Comparison of ENCODE assay signal across 8 cellular contexts in genomic region chr19:47348819-47349795, GRCh38. TPM values are rescaled to one million over a fixed set of nuclear protein-coding genes. Genes with fewer than 3 reads are reported as not detected.
A peak's percentile ranks its signal among the peaks of the same experiment; 100 is the strongest.
DNase-seq lines count a peak whose midpoint lies in the region; ATAC-seq, FAIRE-seq and TF ChIP-seq lines count a peak whose summit lies in the region.

Gene DHX34 (plus strand): TSS chr19:47349315. CDS start chr19:47353031, 3,716 bp downstream.

- H3K27me3 ChIP-seq in DOHH2 (ENCODE audit: control insufficient read depth, low read length) = no peaks in the 10 kb centered on the region
- no peaks in the 10 kb centered on the region for H3K27me3 ChIP-seq in Karpas-422 (ENCODE audit: low read length)
- no peaks in the 10 kb centered on the region for H3K27me3 ChIP-seq in esophagus muscularis mucosa

- H3K4me1 ChIP-seq in DOHH2 (ENCODE audit: control insufficient read depth, low read length) = peaks cover 54% of the 10 kb centered on the region
- peaks cover 30% of the 10 kb centered on the region for H3K4me1 ChIP-seq in Karpas-422 (ENCODE audit: low read length)
- peaks cover 15 to 51% (median 22%) of the 10 kb centered on the region in 4 donors for H3K4me1 ChIP-seq in esophagus muscularis mucosa

- peak; percentile 95 for TF ChIP-seq CTCF in DOHH2 (IDR thresholded peaks at IDR 0.05; ENCODE audit: low read depth, low read length, poor library complexity, severe bottlenecking)
- peak in 2 of 3 experiments; percentile 99 to 100 for TF ChIP-seq CTCF in esophagus muscularis mucosa (IDR thresholded peaks at IDR 0.05)

- DNase-seq in Karpas-422 (peak; percentile 100), RCC 7860 (ENCODE audit: low spot score) (peak; percentile 95), esophagus muscularis mucosa (ENCODE audit: extremely low spot score) (peak; percentile 100), myocyte (ENCODE audit: low read depth) (peak; percentile 99)
- peak; percentile 99 for DNase-seq in activated T-cell treated with anti-CD3 and anti-CD28 coated beads, Interleukin-2, amount 50 U/mL, for 72 hours
- peak; percentile 97 to 99 for DNase-seq in stimulated activated CD8-positive, alpha-beta memory T cell treated with anti-CD3 and anti-CD28 coated beads, Interleukin-7, amount 100 ng/mL, for 48 hours (ENCODE audit: extremely low read depth in 1 of 2, low read depth in 1 of 2)

- no peaks in the 10 kb centered on the region for H3K27me3 Mint-ChIP-seq in activated T-cell treated with anti-CD3 and anti-CD28 coated beads, Interleukin-2, amount 50 U/mL, for 72 hours (ENCODE audit: low read depth)

- H3K9ac ChIP-seq in Karpas-422 (ENCODE audit: low read length) = peak within 1 kb of the TSS; percentile 95

- peak within 1 kb of the TSS; percentile 62 for H3K27ac ChIP-seq in DOHH2 (ENCODE audit: low read depth, low read length)
- H3K27ac ChIP-seq in Karpas-422 (ENCODE audit: low read length) = peak within 1 kb of the TSS; percentile 56
- peak within 1 kb of the TSS; percentile 69 to 81 (median 74) for H3K27ac ChIP-seq in esophagus muscularis mucosa (replicated peaks in 1 of 4)

- peak within 1 kb of the TSS; percentile 94 for H3K4me2 ChIP-seq in DOHH2 (ENCODE audit: low read length)
- H3K4me2 ChIP-seq in Karpas-422 (ENCODE audit: low read depth, low read length, poor library complexity, severe bottlenecking) = peak within 1 kb of the TSS; percentile 88

- TF ChIP-seq POLR2A in esophagus muscularis mucosa (IDR thresholded peaks at IDR 0.05; ENCODE audit: low read depth) = peak; percentile 47

- peaks cover 50% of the 10 kb centered on the region for H3K79me2 ChIP-seq in DOHH2 (ENCODE audit: control insufficient read depth, low read length)
- peaks cover 46% of the 10 kb centered on the region for H3K79me2 ChIP-seq in Karpas-422 (ENCODE audit: low read length)

- H3K4me3 Mint-ChIP-seq in activated T-cell treated with anti-CD3 and anti-CD28 coated beads, Interleukin-2, amount 50 U/mL, for 72 hours = peak within 1 kb of the TSS; percentile 90 to 98

- peaks cover 37% of the 10 kb centered on the region for H3K36me3 ChIP-seq in DOHH2 (ENCODE audit: control insufficient read depth, low read length)
- H3K36me3 ChIP-seq in Karpas-422 (ENCODE audit: insufficient read depth, low read length) = peaks cover 19% of the 10 kb centered on the region; the same call in 1 of the 2 replicates
- H3K36me3 ChIP-seq in esophagus muscularis mucosa = peaks cover 8 to 19% (median 18%) of the 10 kb centered on the region in 4 donors

- no peak for TF ChIP-seq EP300 in esophagus muscularis mucosa (IDR thresholded peaks at IDR 0.05)

- peak within 1 kb of the TSS; percentile 68 for H2AFZ ChIP-seq in Karpas-422 (ENCODE audit: low read length)

- peak within 1 kb of the TSS; percentile 89 for H3K27ac Mint-ChIP-seq in activated T-cell treated with anti-CD3 and anti-CD28 coated beads, Interleukin-2, amount 50 U/mL, for 72 hours

- H3F3A ChIP-seq in DOHH2 (ENCODE audit: control insufficient read depth, insufficient read depth) = 0 out of 2 replicates have a peak, but pooled peaks cover 1% of the 10 kb centered on the region

- no peaks in the 10 kb centered on the region for H4K20me1 ChIP-seq in DOHH2 (ENCODE audit: control insufficient read depth, insufficient read depth, low read depth, low read length)
- no peaks in the 10 kb centered on the region for H4K20me1 ChIP-seq in Karpas-422 (ENCODE audit: insufficient read depth, low read depth, low read length)

- H3K4me1 Mint-ChIP-seq in activated T-cell treated with anti-CD3 and anti-CD28 coated beads, Interleukin-2, amount 50 U/mL, for 72 hours (ENCODE audit: low read depth) = peaks cover 47% of the 10 kb centered on the region

- H3K4me3 ChIP-seq in DOHH2 (ENCODE audit: low read length) (peak within 1 kb of the TSS; percentile 93), Karpas-422 (ENCODE audit: low read length) (peak within 1 kb of the TSS; percentile 87), esophagus muscularis mucosa (peak within 1 kb of the TSS; percentile 77 to 86 (median 80))

- H3K9me3 Mint-ChIP-seq in activated T-cell treated with anti-CD3 and anti-CD28 coated beads, Interleukin-2, amount 50 U/mL, for 72 hours = peaks cover 0 to 2% of the 10 kb centered on the region in 2 donors

- peak; percentile 89 for ATAC-seq in GM21786 (IDR thresholded peaks at IDR 0.05; ENCODE audit: unreplicated experiment)
- ATAC-seq in activated T-cell treated with anti-CD3 and anti-CD28 coated beads, Interleukin-2, amount 50 U/mL, for 72 hours (replicated peaks in 1 of 2) = peak; percentile 98

- H3K9me3 ChIP-seq in DOHH2 (ENCODE audit: control insufficient read depth, insufficient read depth, low read length) = no peaks in the 10 kb centered on the region
- H3K9me3 ChIP-seq in Karpas-422 (ENCODE audit: low read length) = no peaks in the 10 kb centered on the region
- no peaks in the 10 kb centered on the region for H3K9me3 ChIP-seq in esophagus muscularis mucosa

- H3K9me2 ChIP-seq in DOHH2 (replicated peaks; ENCODE audit: control insufficient read depth, low read length) = no peaks in the 10 kb centered on the region
- H3K9me2 ChIP-seq in Karpas-422 (replicated peaks; ENCODE audit: insufficient read depth, low read length) = no peaks in the 10 kb centered on the region

- intact Hi-C loops in esophagus muscularis mucosa (cut with DNase I) = no loop called here

- H3K36me3 Mint-ChIP-seq in activated T-cell treated with anti-CD3 and anti-CD28 coated beads, Interleukin-2, amount 50 U/mL, for 72 hours (ENCODE audit: insufficient read depth in 2 of 2) = peaks cover 6 to 9% of the 10 kb centered on the region in 2 donors

- peak; percentile 80 for FAIRE-seq in RCC 7860 (lab: Jason Lieb, UNC)

- WGBS in esophagus muscularis mucosa = 3% methylated on average over 54 of the region's 63 CpGs

RNA-seq across cellular contexts. Expression of gene DHX34, which starts in this region (rescaled TPM):
- total RNA-seq in Karpas-422 (2014; rRNA removed; shearing (Covaris generic); ENCODE audit: low replicate concordance) = 17.4 and 41.5 TPM in 2 replicates
- 10 to 100 TPM in 1 of 2 donors, 1 to 10 TPM in 1; 9.4 to 11.8 TPM for total RNA-seq in activated T-cell treated with anti-CD3 and anti-CD28 coated beads, Interleukin-2, amount 50 U/mL, for 72 hours
- total RNA-seq in esophagus muscularis mucosa (10 to 100 TPM in 3 of 4 donors, 1 to 10 TPM in 1; 9.1 to 15.6 (median 12.2) TPM), myocyte (9.9 and 14.4 TPM in 2 replicates)
- polyA plus RNA-seq in myocyte (2012) = 9.7 TPM

Comparison
In these comparisons a context has a peak if more than half of its experiments do, and no peak if none do; other contexts are left out.
1. Peak in every context shown above with its lines: DNase-seq, ATAC-seq, H3K4me3 ChIP-seq and H3K27ac ChIP-seq.